ENCODE assay signal across 33 cellular contexts in the genomic region with DNA sequence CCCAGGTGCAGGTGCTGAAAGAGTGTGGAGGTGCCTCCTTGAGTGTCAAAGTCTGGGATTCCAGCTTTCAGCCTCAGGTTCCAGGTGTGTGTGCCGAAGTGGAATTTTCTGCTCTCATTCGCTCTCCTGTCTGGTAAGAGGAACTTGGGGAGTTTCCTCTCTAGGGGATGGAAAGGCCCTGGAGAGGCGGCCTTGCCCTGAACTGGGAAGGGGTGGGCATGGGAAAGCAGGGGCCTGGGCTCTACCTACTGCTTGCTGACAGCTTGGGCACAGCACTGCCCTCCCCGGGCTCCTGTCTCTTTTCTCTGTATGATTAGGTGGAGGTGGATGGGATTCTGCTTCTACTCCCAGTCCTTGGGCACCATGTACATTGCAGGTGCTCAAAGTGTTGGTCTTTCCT.
DNase-seq lines count a peak whose midpoint lies in the region; FAIRE-seq and TF ChIP-seq lines count a peak whose summit lies in the region.
"Had no signal": no experiment of that assay in that cellular context is flagged by ENCODE, and none has a peak within 500 bp of the region (broad histone marks: within the 10 kb centered on the region; RNA-seq: fewer than 3 reads in every experiment).

No MANE protein-coding gene starts in this region.

- H3K9ac ChIP-seq in kidney (ENCODE audit: low read length in 2 of 2), result no peak overlapping the region
- H3K9ac ChIP-seq: BLaER1; BLaER1 treated with 17β-estradiol and CSF1 and Interleukin-3, amounts not matched to agents 10 nM and 100 nM had no signal

- no peaks in the 10 kb centered on the region for H3K9me3 Mint-ChIP-seq in type B pancreatic cell
- H3K9me3 Mint-ChIP-seq in activated CD4-positive, alpha-beta memory T cell treated with anti-CD3 and anti-CD28 coated beads for 36 hours, result peaks cover 22% of the 10 kb centered on the region
- H3K9me3 Mint-ChIP-seq: CD4-positive, alpha-beta T cell had no signal

- no peaks in the 10 kb centered on the region for H3K4me1 Mint-ChIP-seq in type B pancreatic cell (ENCODE audit: unreplicated experiment)
- no peaks in the 10 kb centered on the region for H3K4me1 Mint-ChIP-seq in activated CD4-positive, alpha-beta memory T cell treated with anti-CD3 and anti-CD28 coated beads for 36 hours (ENCODE audit: low read depth)
- H3K4me1 Mint-ChIP-seq: B cell; CD14-positive monocyte; CD4-positive, alpha-beta memory T cell; CD4-positive, CD25-positive, alpha-beta regulatory T cell; CD8-positive, alpha-beta memory T cell had no signal

- TF ChIP-seq CTCF in kidney (IDR thresholded peaks at IDR 0.05; ENCODE audit: borderline replicate concordance, extremely low read depth, insufficient read depth), result no peak
- TF ChIP-seq CTCF in type B pancreatic cell (conservative IDR thresholded peaks at IDR 0.05), result no peak

- H3K36me3 ChIP-seq in kidney (ENCODE audit: control insufficient read depth in 1 of 2, insufficient read depth in 2 of 2, low read length in 2 of 2), result no peaks in the 10 kb centered on the region
- H3K36me3 ChIP-seq: BE2C; BLaER1; BLaER1 treated with 17β-estradiol and CSF1 and Interleukin-3, amounts not matched to agents 10 nM and 100 nM had no signal

- no peak overlapping the region for H3K27ac Mint-ChIP-seq in type B pancreatic cell
- no peak overlapping the region for H3K27ac Mint-ChIP-seq in activated CD4-positive, alpha-beta memory T cell treated with anti-CD3 and anti-CD28 coated beads for 36 hours
- H3K27ac Mint-ChIP-seq: B cell; CD14-positive monocyte; CD4-positive, alpha-beta memory T cell; CD4-positive, alpha-beta T cell; CD4-positive, CD25-positive, alpha-beta regulatory T cell; CD8-positive, alpha-beta T cell had no signal

- DNase-seq in kidney (peak; percentile 32), type B pancreatic cell (ENCODE audit: extremely low spot score, unreplicated experiment) (peak; percentile 31), ecto neural progenitor cell (ENCODE audit: low spot score) (no peak)
- no peak for DNase-seq in activated CD4-positive, alpha-beta memory T cell treated with anti-CD3 and anti-CD28 coated beads for 36 hours
- DNase-seq: 8988T; ACHN; AML-193; BE2C; C1 segment of cervical spinal cord; Caco-2; Calu3; CD4-positive, alpha-beta memory T cell; CD4-positive, alpha-beta T cell; CD4-positive, CD25-positive, alpha-beta regulatory T cell; CD8-positive, alpha-beta memory T cell; CD8-positive, alpha-beta T cell; COR-L47; DMS 273 treated with DMSO at 0.1 percent for 48 hours; DMS153; DMS53; DMS79; DMS79 treated with DMSO at 0.1 percent for 48 hours; DND-41; EL had no signal

- H3K4me1 ChIP-seq in kidney (ENCODE audit: control insufficient read depth in 1 of 2, insufficient read depth in 1 of 2, low read depth in 1 of 2, low read length in 2 of 2), result no peaks in the 10 kb centered on the region
- H3K4me1 ChIP-seq: A549; BE2C; BLaER1; BLaER1 treated with 17β-estradiol and CSF1 and Interleukin-3, amounts not matched to agents 10 nM and 100 nM; Caco-2 had no signal

- no peaks in the 10 kb centered on the region for H3K36me3 Mint-ChIP-seq in type B pancreatic cell
- H3K36me3 Mint-ChIP-seq in activated CD4-positive, alpha-beta memory T cell treated with anti-CD3 and anti-CD28 coated beads for 36 hours, result no peaks in the 10 kb centered on the region
- H3K36me3 Mint-ChIP-seq: CD14-positive monocyte; CD4-positive, alpha-beta memory T cell; CD4-positive, CD25-positive, alpha-beta regulatory T cell; CD8-positive, alpha-beta memory T cell; CD8-positive, alpha-beta T cell had no signal

- CTCF ChIA-PET in activated CD4-positive, alpha-beta memory T cell treated with anti-CD3 and anti-CD28 coated beads for 36 hours (lab: Charles Lee), result no interaction called here

- POLR2A ChIA-PET in activated CD4-positive, alpha-beta memory T cell treated with anti-CD3 and anti-CD28 coated beads for 36 hours (lab: Charles Lee), result no interaction called here

- H3K27me3 Mint-ChIP-seq in type B pancreatic cell, result no peaks in the 10 kb centered on the region
- no peaks in the 10 kb centered on the region for H3K27me3 Mint-ChIP-seq in activated CD4-positive, alpha-beta memory T cell treated with anti-CD3 and anti-CD28 coated beads for 36 hours
- H3K27me3 Mint-ChIP-seq: B cell; CD4-positive, alpha-beta memory T cell; CD4-positive, alpha-beta T cell; CD4-positive, CD25-positive, alpha-beta regulatory T cell had no signal

- FAIRE-seq in kidney (lab: Jason Lieb, UNC), result no peak
- FAIRE-seq: A204.1, A549, D721Med had no signal

- no peak overlapping the region for H3K4me3 ChIP-seq in kidney (ENCODE audit: low read length in 2 of 2)
- H3K4me3 ChIP-seq: A549; BLaER1; BLaER1 treated with 17β-estradiol and CSF1 and Interleukin-3, amounts not matched to agents 10 nM and 100 nM had no signal

- H3K9me3 ChIP-seq in kidney (ENCODE audit: control insufficient read depth in 1 of 2, low read length in 2 of 2), result no peaks in the 10 kb centered on the region
- H3K9me3 ChIP-seq: A549, BE2C, Caco-2 had no signal

- no peak overlapping the region for H3K4me3 Mint-ChIP-seq in type B pancreatic cell
- no peak overlapping the region for H3K4me3 Mint-ChIP-seq in activated CD4-positive, alpha-beta memory T cell treated with anti-CD3 and anti-CD28 coated beads for 36 hours
- H3K4me3 Mint-ChIP-seq: B cell; CD14-positive monocyte; CD4-positive, alpha-beta memory T cell; CD4-positive, alpha-beta T cell; CD4-positive, CD25-positive, alpha-beta regulatory T cell; CD8-positive, alpha-beta memory T cell; CD8-positive, alpha-beta T cell had no signal

- intact Hi-C loops in kidney (cut with DNase I), result no loop called here
- intact Hi-C loops in activated CD4-positive, alpha-beta memory T cell treated with anti-CD3 and anti-CD28 coated beads for 36 hours (cut with micrococcal nuclease), result no loop called here

- H3K27ac ChIP-seq in kidney (ENCODE audit: low read depth in 2 of 2, low read length in 2 of 2), result no peak overlapping the region
- H3K27ac ChIP-seq: 22Rv1; A549; BLaER1; BLaER1 treated with 17β-estradiol and CSF1 and Interleukin-3, amounts not matched to agents 10 nM and 100 nM; C4-2B had no signal

Comparison
In these comparisons a context has a peak if more than half of its experiments do, and no peak if none do; other contexts are left out.
1. DNase-seq: peak in kidney (single experiment) and type B pancreatic cell (single experiment); none in ecto neural progenitor cell (single experiment) and activated CD4-positive, alpha-beta memory T cell treated with anti-CD3 and anti-CD28 coated beads for 36 hours (single experiment).